In the genomic region with DNA sequence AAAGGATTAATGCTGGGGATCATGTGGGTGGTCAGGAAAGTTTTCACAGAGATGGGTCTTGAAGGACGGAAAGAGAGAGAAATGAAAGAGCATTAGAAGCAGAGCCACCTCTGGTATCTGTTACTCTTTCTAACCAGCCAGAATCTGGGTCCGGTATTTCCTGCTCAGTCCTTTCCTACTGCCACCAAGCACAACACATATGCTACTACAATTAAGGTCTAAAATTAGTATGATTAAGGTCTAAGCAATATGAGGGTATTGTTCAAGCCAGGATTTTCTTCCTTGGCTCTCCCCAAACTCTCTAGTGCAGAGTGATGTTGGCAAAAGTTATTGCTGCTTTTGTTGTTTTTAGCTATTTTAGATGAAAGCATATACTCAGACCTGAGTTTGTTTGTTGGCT, we compare ENCODE assay signal across 15 cellular contexts. TPM values are rescaled to one million over a fixed set of nuclear protein-coding genes. Genes with fewer than 3 reads are reported as not detected.
DNase-seq lines count a peak whose midpoint lies in the region; ATAC-seq, FAIRE-seq and TF ChIP-seq lines count a peak whose summit lies in the region.
"Had no signal": no experiment of that assay in that cellular context is flagged by ENCODE, and none has a peak within 500 bp of the region (broad histone marks: within the 10 kb centered on the region; RNA-seq: fewer than 3 reads in every experiment).

No MANE protein-coding gene starts in this region.

- peak overlapping the region in 1 of 2 experiments; percentile 51; a peak in 1 of 4 replicates for H3K9ac ChIP-seq in K562 (ENCODE audit: insufficient read depth in 1 of 2, low read depth in 2 of 2, low read length in 2 of 2)
- H3K9ac ChIP-seq: BLaER1 treated with 17β-estradiol and CSF1 and Interleukin-3, amounts not matched to agents 10 nM and 100 nM had no signal

- peak overlapping the region; percentile 90 for H2AFZ ChIP-seq in K562 (ENCODE audit: low read depth, low read length)
- H2AFZ ChIP-seq: GM23338 had no signal

- intact Hi-C loops in Right ventricle myocardium superior (cut with DNase I) (no loop called here), right cardiac atrium (cut with DNase I) (no loop called here), K562 (cut with micrococcal nuclease) (no loop called here), psoas muscle (cut with DNase I) (no loop called here)
- intact Hi-C loops in CD8-positive, alpha-beta T cell (cut with DNase I, micrococcal nuclease), result no loop called here

- H3K4me3 Mint-ChIP-seq in CD8-positive, alpha-beta T cell, result no peak overlapping the region
- H3K4me3 Mint-ChIP-seq: CD4-positive, CD25-positive, alpha-beta regulatory T cell; GM23338 had no signal

- H3K4me1 ChIP-seq in right cardiac atrium (ENCODE audit: control insufficient read depth, insufficient read depth, low read length) (peaks cover 4% of the 10 kb centered on the region), K562 (replicated peaks in 1 of 2; ENCODE audit: control insufficient read depth in 2 of 2, insufficient read depth in 2 of 2, low read length in 2 of 2) (peaks cover 24 to 62% of the 10 kb centered on the region in 2 experiments), psoas muscle (peaks cover 6% of the 10 kb centered on the region)
- no peaks in the 10 kb centered on the region for H3K4me1 ChIP-seq in CD8-positive, alpha-beta T cell (ENCODE audit: insufficient read depth, low read length)

- in situ Hi-C loops in K562 (cut with MboI), result no loop called here

- POLR2A ChIA-PET in K562 (lab: Yijun Ruan, JAX), result no interaction called here
- POLR2A ChIA-PET in CD8-positive, alpha-beta T cell (lab: Charles Lee), result no interaction called here

- H3K79me2 ChIP-seq in K562 (ENCODE audit: control insufficient read depth, insufficient read depth, low read length), result no peaks in the 10 kb centered on the region

- CTCF ChIA-PET in K562 (lab: Yijun Ruan, JAX; ENCODE audit: low intra/inter-chr PET ratio), result no interaction called here
- CTCF ChIA-PET in CD8-positive, alpha-beta T cell (lab: Charles Lee), result interaction anchor here (1.3 to 1.5 kb wide), 2 partner anchors 8 to 9 kb away, joined by 3 read pairs; no protein-coding TSS in a partner anchor

- H3K9me1 ChIP-seq in K562 (ENCODE audit: control insufficient read depth, insufficient read depth, low read length), result no peaks in the 10 kb centered on the region

- H3K9me3 Mint-ChIP-seq in CD8-positive, alpha-beta T cell, result no peaks in the 10 kb centered on the region
- H3K9me3 Mint-ChIP-seq: GM23338 had no signal

- no peak overlapping the region for H3K4me3 ChIP-seq in right cardiac atrium (ENCODE audit: low read length)
- H3K4me3 ChIP-seq in K562, result no peak overlapping the region
- H3K4me3 ChIP-seq in psoas muscle, result no peak overlapping the region
- no peak overlapping the region for H3K4me3 ChIP-seq in CD8-positive, alpha-beta T cell (ENCODE audit: low read depth, low read length)
- H3K4me3 ChIP-seq: BLaER1 treated with 17β-estradiol and CSF1 and Interleukin-3, amounts not matched to agents 10 nM and 100 nM; GM23338 had no signal

- no peak for DNase-seq in Right ventricle myocardium superior
- no peak for DNase-seq in right cardiac atrium
- no peak for DNase-seq in K562 (ENCODE audit: extremely low read depth in 1 of 4, low spot score in 3 of 4)
- DNase-seq in psoas muscle, result no peak
- no peak for DNase-seq in CD8-positive, alpha-beta T cell
- DNase-seq in activated CD8-positive, alpha-beta memory T cell treated with anti-CD3 and anti-CD28 coated beads, Interleukin-2, amount 50 U/mL, for 48 hours, result no peak
- DNase-seq: ACHN; CD4-positive, CD25-positive, alpha-beta regulatory T cell; DMS53; GF-D8; H7; KBM-7 had no signal

- no peak overlapping the region for H3K27ac Mint-ChIP-seq in CD8-positive, alpha-beta T cell
- H3K27ac Mint-ChIP-seq: CD4-positive, CD25-positive, alpha-beta regulatory T cell; GM23338 had no signal

- no peaks in the 10 kb centered on the region for H3K4me1 Mint-ChIP-seq in CD8-positive, alpha-beta T cell (ENCODE audit: low read depth)
- H3K4me1 Mint-ChIP-seq: GM23338 had no signal

- H3K36me3 ChIP-seq in K562 (ENCODE audit: control insufficient read depth, insufficient read depth, low read length), result no peaks in the 10 kb centered on the region
- H3K36me3 ChIP-seq in psoas muscle (ENCODE audit: insufficient read depth in 1 of 2, low read depth in 1 of 2), result no peaks in the 10 kb centered on the region
- H3K36me3 ChIP-seq in CD8-positive, alpha-beta T cell (ENCODE audit: insufficient read depth, low read length), result no peaks in the 10 kb centered on the region
- H3K36me3 ChIP-seq: BLaER1 treated with 17β-estradiol and CSF1 and Interleukin-3, amounts not matched to agents 10 nM and 100 nM had no signal

- TF ChIP-seq RAD21 in K562 (CRISPR knock-in tag; conservative IDR thresholded peaks at IDR 0.05 in 1 of 2, IDR thresholded peaks at IDR 0.05 in 1 of 2), result no peak

- no peak overlapping the region for H3K4me2 ChIP-seq in K562 (ENCODE audit: insufficient read depth, low read length)
- H3K4me2 ChIP-seq: GM23338 had no signal

- no peak for FAIRE-seq in K562 (lab: Jason Lieb, UNC)

- TF ChIP-seq EP300 in K562 (IDR thresholded peaks at IDR 0.05; ENCODE audit: low read length), result no peak

- BruUV-seq in K562 (replicated peaks; lab: Mats Ljungman, UMichigan), result no TSS peak

- no peaks in the 10 kb centered on the region for H3K27me3 Mint-ChIP-seq in CD8-positive, alpha-beta T cell (ENCODE audit: low read depth)
- H3K27me3 Mint-ChIP-seq: CD4-positive, CD25-positive, alpha-beta regulatory T cell had no signal

- H3K27ac ChIP-seq in right cardiac atrium (ENCODE audit: low read length) (no peak overlapping the region), K562 (ENCODE audit: extremely low read depth, low read depth, low read length) (peak overlapping the region; percentile 3; the same call in 2 of the 3 replicates), psoas muscle (peak overlapping the region; percentile 27)
- H3K27ac ChIP-seq in CD8-positive, alpha-beta T cell (ENCODE audit: low read depth, low read length), result no peak overlapping the region
- H3K27ac ChIP-seq: BLaER1 treated with 17β-estradiol and CSF1 and Interleukin-3, amounts not matched to agents 10 nM and 100 nM had no signal

- WGBS in right cardiac atrium, result 40% methylated on average over 2 of the region's 2 CpGs
- WGBS in K562 (ENCODE audit: insufficient coverage, low coverage, missing lambda C conversion rate), result 35% methylated on average over 1 of the region's 2 CpGs
- 39 to 67% (median 57%) methylated on average over 2 of the region's 2 CpGs for WGBS in psoas muscle, 3 donors

- no peaks in the 10 kb centered on the region for H3K27me3 ChIP-seq in right cardiac atrium (ENCODE audit: control insufficient read depth, insufficient read depth)
- H3K27me3 ChIP-seq in K562 (ENCODE audit: control insufficient read depth in 2 of 2, insufficient read depth in 2 of 2, low read length in 2 of 2), result no peaks in the 10 kb centered on the region
- H3K27me3 ChIP-seq in psoas muscle (ENCODE audit: insufficient read depth in 3 of 3, low read length in 2 of 3), result no peaks in the 10 kb centered on the region
- H3K27me3 ChIP-seq in CD8-positive, alpha-beta T cell (ENCODE audit: insufficient read depth, low read length), result no peaks in the 10 kb centered on the region
- H3K27me3 ChIP-seq: BLaER1 treated with 17β-estradiol and CSF1 and Interleukin-3, amounts not matched to agents 10 nM and 100 nM had no signal

- ATAC-seq in Right ventricle myocardium superior (ENCODE audit: poor library complexity) (peak; percentile 18), right cardiac atrium (no peak), K562 (no peak), psoas muscle (no peak), HG03196 (IDR thresholded peaks at IDR 0.05; ENCODE audit: unreplicated experiment) (no peak)
- ATAC-seq in CD8-positive, alpha-beta T cell, result no peak
- ATAC-seq: GM23338 had no signal

- H4K20me1 ChIP-seq in K562 (replicated peaks; ENCODE audit: control insufficient read depth, insufficient read depth, low read length), result no peaks in the 10 kb centered on the region
- H4K20me1 ChIP-seq: BLaER1 treated with 17β-estradiol and CSF1 and Interleukin-3, amounts not matched to agents 10 nM and 100 nM had no signal

- TF ChIP-seq POLR2A in K562 (conservative IDR thresholded peaks at IDR 0.05), result no peak

- no peaks in the 10 kb centered on the region for H3K9me3 ChIP-seq in right cardiac atrium (ENCODE audit: control insufficient read depth, low read length)
- H3K9me3 ChIP-seq in K562 (replicated peaks; ENCODE audit: control insufficient read depth, insufficient read depth, low read depth, low read length), result no peaks in the 10 kb centered on the region
- no peaks in the 10 kb centered on the region for H3K9me3 ChIP-seq in psoas muscle
- H3K9me3 ChIP-seq in CD8-positive, alpha-beta T cell (ENCODE audit: low read length), result no peaks in the 10 kb centered on the region
- H3K9me3 ChIP-seq: BLaER1 treated with 17β-estradiol and CSF1 and Interleukin-3, amounts not matched to agents 10 nM and 100 nM had no signal

- H3K36me3 Mint-ChIP-seq in CD8-positive, alpha-beta T cell, result no peaks in the 10 kb centered on the region
- H3K36me3 Mint-ChIP-seq: CD4-positive, CD25-positive, alpha-beta regulatory T cell had no signal

- TF ChIP-seq CTCF in K562 (IDR thresholded peaks at IDR 0.05 in 2 of 3, conservative IDR thresholded peaks at IDR 0.05 in 1 of 3; ENCODE audit: insufficient read depth in 2 of 3, low read depth in 1 of 3, low read length in 3 of 3) (no peak), psoas muscle (IDR thresholded peaks at IDR 0.05) (no peak)
- TF ChIP-seq CTCF in CD8-positive, alpha-beta T cell (IDR thresholded peaks at IDR 0.05), result no peak

RNA-seq across cellular contexts. Expression of gene EED, which starts 59.2 kb away (rescaled TPM):
- 13.2 TPM for total RNA-seq in Right ventricle myocardium superior
- 10 to 100 TPM; 13.0 to 16.9 (median 14.8) TPM for total RNA-seq in right cardiac atrium
- 13.0 TPM for polyA plus RNA-seq in right cardiac atrium
- total RNA-seq in K562 (2011; cell fraction: chromatin; rRNA removed; ENCODE audit: low replicate concordance), result 50.8 and 171 TPM in 2 replicates
- total RNA-seq in K562 (2011; cell fraction: nucleolus; rRNA removed), result 21.7 and 26.6 TPM in 2 replicates
- 72.6 and 106 TPM in 2 replicates for total RNA-seq in K562 (2011; cell fraction: nucleoplasm; rRNA removed)
- total RNA-seq in K562 (2014; rRNA removed), result 33.0 and 34.4 TPM in 2 replicates
- 57.1 and 62.6 TPM in 2 replicates for total RNA-seq in K562 (2014; rRNA removed; fragmentation: Illumina TruSeq; extraction: Trizol)
- 51.5 and 55.1 TPM in 2 replicates for total RNA-seq in K562 (2015; rRNA removed; fragmentation: Illumina TruSeq; extraction: Trizol)
- 47.4 and 47.8 TPM in 2 replicates for total RNA-seq in K562 (2021)
- polyA plus RNA-seq in K562 (2011; rRNA removed), result 61.6 and 99.5 TPM in 2 replicates
- polyA plus RNA-seq in K562 (2011; cell fraction: cytosol; rRNA removed), result 16.1 and 24.9 TPM in 2 replicates
- polyA plus RNA-seq in K562 (2011; cell fraction: nucleus; rRNA removed), result 39.1 and 51.7 TPM in 2 replicates
- polyA plus RNA-seq in K562 (2012), result 32.5 and 74.9 TPM in 2 replicates
- polyA plus RNA-seq in K562 (2014; fragmentation: Illumina TruSeq; extraction: Trizol), result 41.9 and 43.1 TPM in 2 replicates
- 100 to 1,000 TPM; 108 to 110 TPM for polyA plus RNA-seq in K562 (2014; fragmentation: Nextera tagmentation; extraction: Ambion mirVana)
- 47.3 and 48.0 TPM in 2 replicates for polyA plus RNA-seq in K562 (2014; rRNA removed)
- polyA minus RNA-seq in K562 (2011; rRNA and poly(A)+ RNA removed), result 67.8 and 85.7 TPM in 2 replicates
- polyA minus RNA-seq in K562 (2011; cell fraction: cytosol; rRNA and poly(A)+ RNA removed), result 20.5 and 31.8 TPM in 2 replicates
- 45.6 and 53.3 TPM in 2 replicates for polyA minus RNA-seq in K562 (2011; cell fraction: nucleus; rRNA and poly(A)+ RNA removed)
- total RNA-seq in psoas muscle, result 10 to 100 TPM in 3 of 4 donors, 1 to 10 TPM in 1; 9.6 to 11.6 (median 10.7) TPM
- 10 to 100 TPM in 2 of 3 donors, 1 to 10 TPM in 1; 8.1 to 14.6 (median 14.0) TPM for polyA plus RNA-seq in psoas muscle
- 10 to 100 TPM; 23.5 to 24.7 TPM for total RNA-seq in CD8-positive, alpha-beta T cell

Comparison
In these comparisons a context has a peak if more than half of its experiments do, and no peak if none do; other contexts are left out.
1. H3K27ac ChIP-seq: peak in K562 (single experiment) and psoas muscle (single experiment); none in right cardiac atrium (single experiment) and CD8-positive, alpha-beta T cell (single experiment).